25 cellular contexts compared by ENCODE assay signal in the genomic region with DNA sequence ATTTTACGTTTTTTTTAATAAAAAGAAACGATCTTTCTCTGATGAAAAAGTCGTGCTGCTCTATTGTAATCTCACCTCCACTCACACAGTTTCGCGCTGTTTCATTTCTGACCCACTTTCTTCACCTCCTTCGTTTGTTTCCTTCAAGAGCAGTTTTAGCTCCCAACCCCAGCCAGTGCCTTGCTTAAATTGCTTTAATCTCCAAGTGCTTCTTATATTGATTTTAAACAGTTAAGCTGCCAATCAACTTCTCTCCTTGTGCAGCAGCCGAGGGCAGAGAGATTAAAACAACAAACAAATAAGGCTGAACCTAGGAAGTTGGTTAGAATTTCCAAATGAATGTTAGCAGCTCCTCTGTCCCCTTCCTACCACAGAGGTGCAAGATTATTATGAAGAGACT.
DNase-seq lines count a peak whose midpoint lies in the region; ATAC-seq and TF ChIP-seq lines count a peak whose summit lies in the region.
"Had no signal": no experiment of that assay in that cellular context is flagged by ENCODE, and none has a peak within 500 bp of the region (broad histone marks: within the 10 kb centered on the region; RNA-seq: fewer than 3 reads in every experiment).

No MANE protein-coding gene starts in this region.

- H3K27ac Mint-ChIP-seq in endodermal cell (no peak overlapping the region), neural progenitor cell (no peak overlapping the region)
- H3K27ac Mint-ChIP-seq: activated CD4-positive, alpha-beta memory T cell treated with anti-CD3 and anti-CD28 coated beads, Interleukin-2, amount 10 ng/mL, durations not matched to agents 7 days and 5 days; B cell; T-helper 1 cell treated with Interleukin-12 subunit alpha and Interleukin-12 subunit beta and Interleukin-4 antibody, amounts not matched to agents 30 μg/mL and 1 μg/mL, for 36 hours had no signal

- H3K4me3 ChIP-seq in endodermal cell (ENCODE audit: low read length) (no peak overlapping the region), neural progenitor cell (peak overlapping the region; percentile 26), ascending aorta (no peak overlapping the region)
- H3K4me3 ChIP-seq: GM12878, SJSA1, thyroid gland had no signal

- no peaks in the 10 kb centered on the region for H4K20me1 ChIP-seq in neural progenitor cell (ENCODE audit: low read depth)

- intact Hi-C loops in ascending aorta (cut with DNase I) = no loop called here

- peak overlapping the region; percentile 3 for H2AFZ ChIP-seq in neural progenitor cell (replicated peaks)

- no peaks in the 10 kb centered on the region for H3K9me3 Mint-ChIP-seq in endodermal cell
- no peaks in the 10 kb centered on the region for H3K9me3 Mint-ChIP-seq in neural progenitor cell
- H3K9me3 Mint-ChIP-seq: activated CD4-positive, alpha-beta memory T cell treated with anti-CD3 and anti-CD28 coated beads, Interleukin-2, amount 10 ng/mL, durations not matched to agents 7 days and 5 days had no signal

- peaks cover 50% of the 10 kb centered on the region for H3K4me1 Mint-ChIP-seq in endodermal cell
- H3K4me1 Mint-ChIP-seq in neural progenitor cell = peaks cover 25% of the 10 kb centered on the region
- H3K4me1 Mint-ChIP-seq: activated CD4-positive, alpha-beta memory T cell treated with anti-CD3 and anti-CD28 coated beads, Interleukin-2, amount 10 ng/mL, durations not matched to agents 7 days and 5 days had no signal

- peak overlapping the region; percentile 1 for H3K4me3 Mint-ChIP-seq in endodermal cell
- H3K4me3 Mint-ChIP-seq in neural progenitor cell = no peak overlapping the region
- H3K4me3 Mint-ChIP-seq: activated CD4-positive, alpha-beta memory T cell treated with anti-CD3 and anti-CD28 coated beads, Interleukin-2, amount 10 ng/mL, durations not matched to agents 7 days and 5 days; B cell; T-helper 1 cell treated with Interleukin-12 subunit alpha and Interleukin-12 subunit beta and Interleukin-4 antibody, amounts not matched to agents 30 μg/mL and 1 μg/mL, for 36 hours had no signal

- H3K27ac ChIP-seq in endodermal cell (ENCODE audit: low read depth, low read length) (no peak overlapping the region), neural progenitor cell (no peak overlapping the region), ascending aorta (no peak overlapping the region)
- H3K27ac ChIP-seq: SJSA1, thyroid gland had no signal

- DNase-seq in D341Med (ENCODE audit: low spot score) (peak; percentile 51), NCI-H82 treated with DMSO at 0.1 percent for 48 hours (lab: John Stamatoyannopoulos, UW; ENCODE audit: unreplicated experiment) (peak; percentile 72), endodermal cell (no peak), neural progenitor cell (ENCODE audit: low spot score) (no peak), ascending aorta (ENCODE audit: low spot score in 2 of 2) (no peak), DMS114 treated with DMSO at 0.1 percent for 48 hours (lab: John Stamatoyannopoulos, UW; ENCODE audit: unreplicated experiment) (no peak)
- DNase-seq: activated CD4-positive, alpha-beta memory T cell treated with anti-CD3 and anti-CD28 coated beads, Interleukin-2, amount 10 ng/mL, durations not matched to agents 7 days and 5 days; activated CD4-positive, CD25-positive, alpha-beta regulatory T cell; activated naive CD4-positive, alpha-beta T cell treated with anti-CD3 and anti-CD28 coated beads, Interleukin-2, amount 50 U/mL, for 16 hours; activated T-cell treated with anti-CD3 and anti-CD28 coated beads, Interleukin-2, amount 50 U/mL, for 48 hours; cortex of kidney; foreskin fibroblast; GF-D8; Kasumi-1; kidney; midbrain; NCI-H1092 treated with DMSO at 0.1 percent for 48 hours; NCI-H2081 treated with DMSO at 0.1 percent for 48 hours; stimulated activated CD4-positive, alpha-beta T cell treated with anti-CD3 and anti-CD28 coated beads, Interleukin-15, amount 100 ng/mL, for 24 hours had no signal

- H3K36me3 ChIP-seq in endodermal cell (ENCODE audit: control insufficient read depth, insufficient read depth, low read length) (no peaks in the 10 kb centered on the region), neural progenitor cell (no peaks in the 10 kb centered on the region), ascending aorta (no peaks in the 10 kb centered on the region)
- H3K36me3 ChIP-seq: SJSA1, thyroid gland had no signal

- H3K4me2 ChIP-seq in neural progenitor cell = peak overlapping the region; percentile 60

- H3K27me3 Mint-ChIP-seq in endodermal cell (ENCODE audit: insufficient read depth) (no peaks in the 10 kb centered on the region), neural progenitor cell (ENCODE audit: insufficient read depth, low read depth) (no peaks in the 10 kb centered on the region)
- H3K27me3 Mint-ChIP-seq: activated CD4-positive, alpha-beta memory T cell treated with anti-CD3 and anti-CD28 coated beads, Interleukin-2, amount 10 ng/mL, durations not matched to agents 7 days and 5 days had no signal

- H3K27me3 ChIP-seq in endodermal cell (ENCODE audit: control insufficient read depth, insufficient read depth, low read length, poor library complexity, severe bottlenecking) (no peaks in the 10 kb centered on the region), neural progenitor cell (no peaks in the 10 kb centered on the region), ascending aorta (no peaks in the 10 kb centered on the region)
- H3K27me3 ChIP-seq: SJSA1, thyroid gland had no signal

- H3K9ac ChIP-seq in endodermal cell (ENCODE audit: extremely low read depth, low read length, poor library complexity, severe bottlenecking) = no peak overlapping the region
- H3K9ac ChIP-seq in neural progenitor cell = no peak overlapping the region

- H3K36me3 Mint-ChIP-seq in endodermal cell (ENCODE audit: low read depth) = no peaks in the 10 kb centered on the region
- no peaks in the 10 kb centered on the region for H3K36me3 Mint-ChIP-seq in neural progenitor cell

- WGBS in endodermal cell (ENCODE audit: insufficient coverage in 1 of 2, insufficient read length in 1 of 2), 2 experiments = 73 to 86% methylated on average over 6 to 7 of the region's 7 CpGs

- ATAC-seq in HG03521 (IDR thresholded peaks at IDR 0.05; ENCODE audit: unreplicated experiment) = no peak

- H3K4me1 ChIP-seq in endodermal cell (ENCODE audit: control insufficient read depth, insufficient read depth, low read length) (peaks cover 9% of the 10 kb centered on the region), neural progenitor cell (peaks cover 15% of the 10 kb centered on the region), ascending aorta (no peaks in the 10 kb centered on the region)
- H3K4me1 ChIP-seq: SJSA1 had no signal

- H3K9me3 ChIP-seq in endodermal cell (ENCODE audit: control insufficient read depth, low read length) (no peaks in the 10 kb centered on the region), neural progenitor cell (ENCODE audit: low read depth) (no peaks in the 10 kb centered on the region), ascending aorta (no peaks in the 10 kb centered on the region)
- H3K9me3 ChIP-seq: SJSA1, thyroid gland had no signal

- H3K79me2 ChIP-seq in neural progenitor cell (ENCODE audit: low read depth) = no peaks in the 10 kb centered on the region

- no peaks in the 10 kb centered on the region for H3F3A ChIP-seq in neural progenitor cell (ENCODE audit: low read depth)

- no peak for TF ChIP-seq CTCF in endodermal cell (conservative IDR thresholded peaks at IDR 0.05)
- no peak for TF ChIP-seq CTCF in neural progenitor cell (IDR thresholded peaks at IDR 0.05)
- TF ChIP-seq CTCF in ascending aorta (IDR thresholded peaks at IDR 0.05) = no peak

Comparison
In these comparisons a context has a peak if more than half of its experiments do, and no peak if none do; other contexts are left out.
1. DNase-seq: peak in D341Med (single experiment) and NCI-H82 treated with DMSO at 0.1 percent for 48 hours (single experiment); none in endodermal cell (single experiment), neural progenitor cell (single experiment), ascending aorta (0 of 2) and DMS114 treated with DMSO at 0.1 percent for 48 hours (single experiment).